Comparison of ENCODE assay signal across 25 cellular contexts in the genomic region with DNA sequence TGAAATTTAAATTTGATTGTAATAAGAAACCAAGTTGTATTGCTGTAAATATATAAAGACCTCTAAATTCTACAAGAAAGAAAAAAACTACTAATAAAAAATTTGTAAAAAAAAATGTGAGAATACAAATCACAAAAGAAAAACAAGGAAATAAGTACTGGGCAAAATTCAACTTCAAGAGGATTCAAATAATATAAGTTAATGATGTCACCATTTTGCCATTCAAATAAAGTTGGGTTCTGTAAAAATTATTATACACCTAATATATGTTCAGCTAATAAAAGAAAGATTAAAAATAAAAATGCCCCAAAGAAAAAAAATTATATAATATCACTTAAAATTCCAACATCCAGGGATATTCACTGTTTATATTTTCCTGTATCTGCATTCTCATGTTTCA. TPM values are rescaled to one million over a fixed set of nuclear protein-coding genes. Genes with fewer than 3 reads are reported as not detected.
"Had no signal": no experiment of that assay in that cellular context is flagged by ENCODE, and none has a peak within 500 bp of the region (broad histone marks: within the 10 kb centered on the region; RNA-seq: fewer than 3 reads in every experiment).

No MANE protein-coding gene starts in this region.

- H3K9me3 ChIP-seq: ovary, psoas muscle, stomach, thoracic aorta, thyroid gland, transverse colon, upper lobe of right lung, uterus had no signal

- DNase-seq: naive thymus-derived CD4-positive, alpha-beta T cell; natural killer cell; occipital lobe; ovary; posterior cingulate gyrus; psoas muscle; right cardiac atrium; spleen; stimulated activated CD4-positive, alpha-beta T cell treated with anti-CD3 and anti-CD28 coated beads, Interleukin-12 subunit alpha, Interleukin-12 subunit beta, amount 100 ng/mL, for 4 hours; stimulated activated CD4-positive, alpha-beta T cell treated with anti-CD3 and anti-CD28 coated beads, Interleukin-1b, Interleukin-23, amount 100 ng/mL, for 48 hours; stimulated activated CD4-positive, alpha-beta T cell treated with anti-CD3 and anti-CD28 coated beads, Interleukin-4, amount 100 ng/mL, for 1 hour; stimulated activated CD4-positive, alpha-beta T cell treated with anti-CD3 and anti-CD28 coated beads, Interleukin-4, amount 100 ng/mL, for 4 hours; stimulated activated CD8-positive, alpha-beta memory T cell treated with anti-CD3 and anti-CD28 coated beads, Interleukin-4, amount 100 ng/mL, for 48 hours; stimulated activated naive CD4-positive, alpha-beta T cell treated with Interleukin-2 at 50 U/mL for 16 hours; stomach; thyroid gland; transverse colon; upper lobe of right lung; uterus had no signal

- H3K27me3 ChIP-seq: neural progenitor cell, ovary, spleen, stomach, thyroid gland, transverse colon, upper lobe of right lung, uterus had no signal

- H3K4me3 ChIP-seq: neural progenitor cell, ovary, psoas muscle, skin epidermis, smooth muscle cell, spleen, stomach, thoracic aorta, thyroid gland, transverse colon, upper lobe of right lung, uterus had no signal

- H3K27ac ChIP-seq: neural progenitor cell, ovary, parathyroid adenoma, psoas muscle, skin epidermis, spleen, stomach, thoracic aorta, thyroid gland, transverse colon, upper lobe of right lung, uterus had no signal

- H3K4me1 ChIP-seq: neural progenitor cell, parathyroid adenoma, psoas muscle, spleen, stomach, thyroid gland, transverse colon, upper lobe of right lung, uterus had no signal

- H3K36me3 ChIP-seq: neural progenitor cell, ovary, spleen, stomach, thoracic aorta, thyroid gland, transverse colon, upper lobe of right lung, uterus had no signal

RNA-seq across cellular contexts. Expression of a gene that starts 47.0 kb away (rescaled TPM):
- total RNA-seq: naive thymus-derived CD4-positive, alpha-beta T cell; natural killer cell; ovary; renal cortical epithelial cell; spleen; thoracic aorta had no signal
